Comparison of ENCODE assay signal across 1 cellular context in genomic region chr11:12164061-12165014, GRCh38.
TF ChIP-seq lines count a peak whose summit lies in the region.

No MANE protein-coding gene starts in this region.

TF ChIP-seq in K562, 482 proteins besides CTCF, POLR2A, EP300 and RAD21 (continued from another document):
- TF ChIP-seq, protein P1, sequence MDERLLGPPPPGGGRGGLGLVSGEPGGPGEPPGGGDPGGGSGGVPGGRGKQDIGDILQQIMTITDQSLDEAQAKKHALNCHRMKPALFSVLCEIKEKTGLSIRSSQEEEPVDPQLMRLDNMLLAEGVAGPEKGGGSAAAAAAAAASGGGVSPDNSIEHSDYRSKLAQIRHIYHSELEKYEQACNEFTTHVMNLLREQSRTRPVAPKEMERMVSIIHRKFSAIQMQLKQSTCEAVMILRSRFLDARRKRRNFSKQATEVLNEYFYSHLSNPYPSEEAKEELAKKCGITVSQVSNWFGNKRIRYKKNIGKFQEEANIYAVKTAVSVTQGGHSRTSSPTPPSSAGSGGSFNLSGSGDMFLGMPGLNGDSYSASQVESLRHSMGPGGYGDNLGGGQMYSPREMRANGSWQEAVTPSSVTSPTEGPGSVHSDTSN (CRISPR knock-in tag; IDR thresholded peaks at IDR 0.05; ENCODE audit: low read depth), result no peak
- TF ChIP-seq, protein P1 (tag; conservative IDR thresholded peaks at IDR 0.05; ENCODE audit: low read depth), result peak; percentile 77
TF ChIP-seq in K562: peak in this region for 7.
